Comparison of ENCODE assay signal across 8 cellular contexts in genomic region chr20:63625771-63626423, GRCh38. TPM values are rescaled to one million over a fixed set of nuclear protein-coding genes. Genes with fewer than 3 reads are reported as not detected.
DNase-seq lines count a peak whose midpoint lies in the region; ATAC-seq, FAIRE-seq and TF ChIP-seq lines count a peak whose summit lies in the region.

No MANE protein-coding gene starts in this region.

- DNase-seq in ELF-1 (ENCODE audit: low read depth, low spot score) (peak; percentile 30), LNCaP clone FGC (ENCODE audit: low read depth) (no peak), iPS DF 6.9 (ENCODE audit: low read depth, low spot score) (no peak), small intestine (no peak), COLO829 (ENCODE audit: low spot score) (no peak), SIG-M5 treated with dmso at 0.1 percent for 504 hours (lab: John Stamatoyannopoulos, UW; ENCODE audit: unreplicated experiment) (no peak)
- DNase-seq in activated naive CD8-positive, alpha-beta T cell treated with anti-CD3 and anti-CD28 coated beads, Interleukin-2, amount 50 U/mL, for 24 hours, result peak; percentile 49

- H3K27me3 ChIP-seq in iPS DF 6.9 (ENCODE audit: control insufficient read depth, insufficient read depth, low read length) (no peaks in the 10 kb centered on the region), small intestine (ENCODE audit: control insufficient read depth in 2 of 2, insufficient read depth in 2 of 2, low read length in 2 of 2) (no peaks in the 10 kb centered on the region)

- FAIRE-seq in small intestine (lab: Jason Lieb, UNC), result no peak

- no peak for TF ChIP-seq CTCF in LNCaP clone FGC (IDR thresholded peaks at IDR 0.05; ENCODE audit: control insufficient read depth, extremely low read depth, insufficient read depth)

- no peaks in the 10 kb centered on the region for H3K9me3 ChIP-seq in iPS DF 6.9 (ENCODE audit: control insufficient read depth, insufficient read depth, low read length)
- H3K9me3 ChIP-seq in small intestine (ENCODE audit: control insufficient read depth, low read depth), result no peaks in the 10 kb centered on the region

- H3K9me3 Mint-ChIP-seq in activated naive CD8-positive, alpha-beta T cell treated with anti-CD3 and anti-CD28 coated beads, Interleukin-2, amount 50 U/mL, for 24 hours, result no peaks in the 10 kb centered on the region

- peaks cover 16% of the 10 kb centered on the region for H3K36me3 Mint-ChIP-seq in activated naive CD8-positive, alpha-beta T cell treated with anti-CD3 and anti-CD28 coated beads, Interleukin-2, amount 50 U/mL, for 24 hours (ENCODE audit: low read depth)

- H3K27ac Mint-ChIP-seq in activated naive CD8-positive, alpha-beta T cell treated with anti-CD3 and anti-CD28 coated beads, Interleukin-2, amount 50 U/mL, for 24 hours, result peak overlapping the region; percentile 85

- H3K27me3 Mint-ChIP-seq in activated naive CD8-positive, alpha-beta T cell treated with anti-CD3 and anti-CD28 coated beads, Interleukin-2, amount 50 U/mL, for 24 hours, result no peaks in the 10 kb centered on the region

- H3K36me3 ChIP-seq in iPS DF 6.9 (ENCODE audit: control insufficient read depth, insufficient read depth, low read length), result no peaks in the 10 kb centered on the region
- no peaks in the 10 kb centered on the region for H3K36me3 ChIP-seq in small intestine (ENCODE audit: control insufficient read depth in 2 of 2, insufficient read depth in 2 of 2, low read length in 2 of 2)

- H3K4me3 ChIP-seq in LNCaP clone FGC (ENCODE audit: low read depth, low read length) (peak overlapping the region; percentile 93), iPS DF 6.9 (ENCODE audit: low read length) (peak overlapping the region; percentile 81), small intestine (ENCODE audit: low read depth in 1 of 2, low read length in 2 of 2) (peak overlapping the region; percentile 84 to 93)

- ATAC-seq in activated naive CD8-positive, alpha-beta T cell treated with anti-CD3 and anti-CD28 coated beads, Interleukin-2, amount 50 U/mL, for 24 hours, result peak; percentile 16
- ATAC-seq in HG03108 (IDR thresholded peaks at IDR 0.05; ENCODE audit: unreplicated experiment), result no peak

- WGBS in iPS DF 6.9 (ENCODE audit: insufficient coverage, insufficient read length), result no CpG with 5 or more reads among the region's 36 CpGs
- 12 to 18% (median 14%) methylated on average over 26 to 36 of the region's 36 CpGs for WGBS in small intestine, 3 donors

- H3K4me1 Mint-ChIP-seq in activated naive CD8-positive, alpha-beta T cell treated with anti-CD3 and anti-CD28 coated beads, Interleukin-2, amount 50 U/mL, for 24 hours, result peaks cover 34% of the 10 kb centered on the region

- H3K4me1 ChIP-seq in iPS DF 6.9 (ENCODE audit: control insufficient read depth, insufficient read depth, low read length) (peaks cover 3% of the 10 kb centered on the region), small intestine (ENCODE audit: control insufficient read depth in 2 of 2, insufficient read depth in 1 of 2, low read depth in 1 of 2, low read length in 1 of 2) (no peaks in the 10 kb centered on the region)

- H3K27ac ChIP-seq in iPS DF 6.9 (ENCODE audit: low read length), result no peak overlapping the region
- H3K27ac ChIP-seq in small intestine (ENCODE audit: low read depth in 1 of 2, low read length in 1 of 2), result peak overlapping the region; percentile 86 to 98

- peak overlapping the region; percentile 82 for H3K4me3 Mint-ChIP-seq in activated naive CD8-positive, alpha-beta T cell treated with anti-CD3 and anti-CD28 coated beads, Interleukin-2, amount 50 U/mL, for 24 hours

RNA-seq across cellular contexts. Expression of gene GMEB2, which starts 1.0 kb away (rescaled TPM):
- polyA plus RNA-seq in small intestine, result 10 to 100 TPM in 1 of 3 donors, 1 to 10 TPM in 2; 8.4 to 10.4 (median 9.8) TPM

RNA-seq across cellular contexts. Expression of gene STMN3, which starts 27.3 kb away (rescaled TPM):
- 10 to 100 TPM in 1 of 3 donors, 1 to 10 TPM in 2; 1.1 to 21.4 (median 3.5) TPM for polyA plus RNA-seq in small intestine

RNA-seq across cellular contexts. Expression of gene RTEL1, which starts 32.2 kb away (rescaled TPM):
- 10 to 100 TPM in 2 of 3 donors, 1 to 10 TPM in 1; 3.5 to 15.0 (median 11.2) TPM for polyA plus RNA-seq in small intestine

RNA-seq across cellular contexts. Expression of gene HELZ2, which starts 51.9 kb away (rescaled TPM):
- polyA plus RNA-seq in small intestine, result 10 to 100 TPM in 1 of 3 donors, 1 to 10 TPM in 2; 3.8 to 13.8 (median 5.1) TPM

Comparison
In these comparisons a context has a peak if more than half of its experiments do, and no peak if none do; other contexts are left out.
1. DNase-seq: peak in ELF-1 (single experiment) and activated naive CD8-positive, alpha-beta T cell treated with anti-CD3 and anti-CD28 coated beads, Interleukin-2, amount 50 U/mL, for 24 hours (single experiment); none in LNCaP clone FGC (single experiment), iPS DF 6.9 (single experiment), small intestine (single experiment), COLO829 (single experiment) and SIG-M5 treated with dmso at 0.1 percent for 504 hours (single experiment).
2. Peak in every context shown above with its lines, with median percentiles within 50 percentile points of each other: H3K4me3 ChIP-seq.